ENCODE assay signal across 12 cellular contexts in the genomic region with DNA sequence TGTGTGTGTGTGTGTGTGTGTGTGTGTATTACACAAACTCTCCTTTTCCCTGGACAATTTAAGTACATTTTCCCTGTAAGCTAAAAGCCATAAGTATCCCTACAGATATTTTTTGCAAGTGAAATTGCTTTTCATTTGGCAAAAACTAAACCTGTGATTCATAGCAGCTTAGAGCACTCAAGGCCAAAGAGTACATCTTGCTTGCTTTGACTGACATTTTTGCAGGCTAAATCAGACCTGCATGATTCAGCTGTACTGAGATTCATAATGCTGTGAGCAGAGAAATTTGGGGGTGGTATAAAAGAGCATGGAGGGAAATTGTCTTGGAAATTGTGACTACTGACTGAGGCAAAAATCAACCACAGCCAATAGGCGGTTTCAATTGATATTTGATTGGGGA.
A peak's percentile ranks its signal among the peaks of the same experiment; 100 is the strongest.
DNase-seq lines count a peak whose midpoint lies in the region; ATAC-seq and TF ChIP-seq lines count a peak whose summit lies in the region.
"Had no signal": no experiment of that assay in that cellular context is flagged by ENCODE, and none has a peak within 500 bp of the region (broad histone marks: within the 10 kb centered on the region; RNA-seq: fewer than 3 reads in every experiment).

No MANE protein-coding gene starts in this region.

- no peaks in the 10 kb centered on the region for H3K36me3 ChIP-seq in adipocyte (ENCODE audit: control insufficient read depth, insufficient read depth, low read length, severe bottlenecking)
- H3K36me3 ChIP-seq: heart left ventricle had no signal

- H3K27me3 Mint-ChIP-seq in nephron progenitor cell (ENCODE audit: low read depth, poor library complexity), result peaks cover 3% of the 10 kb centered on the region

- no peak overlapping the region for H3K27ac Mint-ChIP-seq in nephron progenitor cell
- H3K27ac Mint-ChIP-seq: WTC11 had no signal

- peak; percentile 31 for DNase-seq in GM04503 (ENCODE audit: low read depth)
- DNase-seq in adipocyte (ENCODE audit: low read depth), result peak; percentile 76
- DNase-seq in fibroblast of the aortic adventitia (ENCODE audit: low read depth), result peak; percentile 45
- peak; percentile 9 for DNase-seq in smooth muscle cell of the brain vasculature (ENCODE audit: low read depth, low spot score)
- DNase-seq in nephron progenitor cell, result no peak
- DNase-seq: activated CD8-positive, alpha-beta memory T cell treated with anti-CD3 and anti-CD28 coated beads, Interleukin-2, amount 50 U/mL, for 48 hours; heart left ventricle had no signal

- H3K27me3 ChIP-seq in adipocyte (replicated peaks; ENCODE audit: control insufficient read depth, insufficient read depth, low read length), result no peaks in the 10 kb centered on the region
- H3K27me3 ChIP-seq: heart left ventricle had no signal

- peaks cover 29% of the 10 kb centered on the region for H3K4me1 ChIP-seq in adipocyte (ENCODE audit: control insufficient read depth, insufficient read depth, low read length)
- H3K4me1 ChIP-seq: heart left ventricle had no signal

- no peaks in the 10 kb centered on the region for H3K36me3 Mint-ChIP-seq in nephron progenitor cell (ENCODE audit: low read depth)
- H3K36me3 Mint-ChIP-seq: WTC11 had no signal

- TF ChIP-seq CTCF in fibroblast of the aortic adventitia (IDR thresholded peaks at IDR 0.05; ENCODE audit: insufficient read depth, low read length) (no peak), nephron progenitor cell (IDR thresholded peaks at IDR 0.05) (no peak)

- peak overlapping the region; percentile 31 for H3K9ac ChIP-seq in adipocyte (ENCODE audit: low read length)

- no peak overlapping the region for H3K4me3 Mint-ChIP-seq in nephron progenitor cell
- H3K4me3 Mint-ChIP-seq: nephron, WTC11 had no signal

- H3K4me3 ChIP-seq in adipocyte (ENCODE audit: low read length) (peak overlapping the region; percentile 56), fibroblast of the aortic adventitia (ENCODE audit: low read depth, low read length) (no peak overlapping the region)
- H3K4me3 ChIP-seq: heart left ventricle had no signal

- ATAC-seq in HG02678 (IDR thresholded peaks at IDR 0.05; ENCODE audit: unreplicated experiment), result no peak
- no peak for ATAC-seq in HG03442 (IDR thresholded peaks at IDR 0.05; ENCODE audit: unreplicated experiment)
- ATAC-seq in GM21367 (IDR thresholded peaks at IDR 0.05; ENCODE audit: unreplicated experiment), result no peak
- ATAC-seq: WTC11 had no signal

- H3K9me3 ChIP-seq in adipocyte (ENCODE audit: control insufficient read depth, low read length), result no peaks in the 10 kb centered on the region
- H3K9me3 ChIP-seq: heart left ventricle had no signal

- H3K4me1 Mint-ChIP-seq in nephron progenitor cell, result no peaks in the 10 kb centered on the region

- H3K9me3 Mint-ChIP-seq in nephron progenitor cell, result no peaks in the 10 kb centered on the region
- H3K9me3 Mint-ChIP-seq: nephron, WTC11 had no signal
